Comparison of ENCODE assay signal across 8 cellular contexts in genomic region chr13:24271611-24272451, GRCh38. TPM values are rescaled to one million over a fixed set of nuclear protein-coding genes. Genes with fewer than 3 reads are reported as not detected.
A peak's percentile ranks its signal among the peaks of the same experiment; 100 is the strongest.
DNase-seq lines count a peak whose midpoint lies in the region; ATAC-seq and TF ChIP-seq lines count a peak whose summit lies in the region.

No MANE protein-coding gene starts in this region.

- H3K9me3 ChIP-seq in prostate gland, result no peaks in the 10 kb centered on the region

- H3K4me3 Mint-ChIP-seq in activated naive CD8-positive, alpha-beta T cell treated with anti-CD3 and anti-CD28 coated beads for 36 hours, result peak overlapping the region; percentile 89
- H3K4me3 Mint-ChIP-seq in progenitor cell of endocrine pancreas (ENCODE audit: low read depth), result no peak overlapping the region

- TF ChIP-seq CTCF in prostate gland (IDR thresholded peaks at IDR 0.05) (no peak), progenitor cell of endocrine pancreas (IDR thresholded peaks at IDR 0.05; ENCODE audit: unreplicated experiment) (no peak)

- H3K27me3 Mint-ChIP-seq in activated naive CD8-positive, alpha-beta T cell treated with anti-CD3 and anti-CD28 coated beads for 36 hours, result no peaks in the 10 kb centered on the region
- H3K27me3 Mint-ChIP-seq in progenitor cell of endocrine pancreas, result no peaks in the 10 kb centered on the region

- H3K4me1 ChIP-seq in prostate gland (replicated peaks), result peaks cover 7% of the 10 kb centered on the region

- H3K9me3 Mint-ChIP-seq in activated naive CD8-positive, alpha-beta T cell treated with anti-CD3 and anti-CD28 coated beads for 36 hours, result no peaks in the 10 kb centered on the region
- no peaks in the 10 kb centered on the region for H3K9me3 Mint-ChIP-seq in progenitor cell of endocrine pancreas (ENCODE audit: low read depth)

- peaks cover 48% of the 10 kb centered on the region for H3K36me3 Mint-ChIP-seq in activated naive CD8-positive, alpha-beta T cell treated with anti-CD3 and anti-CD28 coated beads for 36 hours
- H3K36me3 Mint-ChIP-seq in progenitor cell of endocrine pancreas (ENCODE audit: insufficient read depth), result no peaks in the 10 kb centered on the region

- intact Hi-C loops in cardiac septum (cut with DNase I) (loop anchor here (5.0 kb wide), 1 partner anchor 35 kb away; the partner anchor contains the start of gene C1QTNF9), prostate gland (cut with DNase I) (no loop called here)

- WGBS in prostate gland, result 8% methylated on average over 22 of the region's 25 CpGs

- H3K27me3 ChIP-seq in prostate gland (replicated peaks; ENCODE audit: insufficient read depth), result no peaks in the 10 kb centered on the region

- peak overlapping the region; percentile 49 to 65 for H3K27ac ChIP-seq in prostate gland

- H3K36me3 ChIP-seq in prostate gland, result no peaks in the 10 kb centered on the region

- peak; percentile 85 for DNase-seq in SIG-M5 treated with dmso at 0.1 percent for 504 hours (lab: John Stamatoyannopoulos, UW; ENCODE audit: unreplicated experiment)
- DNase-seq in activated naive CD8-positive, alpha-beta T cell treated with anti-CD3 and anti-CD28 coated beads for 36 hours, result peak; percentile 57
- DNase-seq in cardiac septum (ENCODE audit: low spot score), result peak; percentile 90
- no peak for DNase-seq in prostate gland (ENCODE audit: low spot score)
- DNase-seq in NCI-H510A treated with DMSO at 0.1 percent for 48 hours (lab: John Stamatoyannopoulos, UW), result no peak
- DNase-seq in progenitor cell of endocrine pancreas (ENCODE audit: low spot score, unreplicated experiment), result no peak

- peak overlapping the region in 1 of 2 donors; percentile 22 for H3K4me3 ChIP-seq in prostate gland

- no peak for TF ChIP-seq POLR2A in prostate gland (IDR thresholded peaks at IDR 0.05)

- peak overlapping the region; percentile 92 for H3K27ac Mint-ChIP-seq in activated naive CD8-positive, alpha-beta T cell treated with anti-CD3 and anti-CD28 coated beads for 36 hours
- H3K27ac Mint-ChIP-seq in progenitor cell of endocrine pancreas, result no peak overlapping the region

- peaks cover 85% of the 10 kb centered on the region for H3K4me1 Mint-ChIP-seq in activated naive CD8-positive, alpha-beta T cell treated with anti-CD3 and anti-CD28 coated beads for 36 hours
- H3K4me1 Mint-ChIP-seq in progenitor cell of endocrine pancreas (ENCODE audit: low read depth), result peaks cover 11% of the 10 kb centered on the region

- ATAC-seq in GM18520 (IDR thresholded peaks at IDR 0.05; ENCODE audit: unreplicated experiment) (peak; percentile 25), HG02943 (IDR thresholded peaks at IDR 0.05; ENCODE audit: low read depth, unreplicated experiment) (peak; percentile 52)

RNA-seq across cellular contexts. Expression of gene C1QTNF9, which starts 37.5 kb away (rescaled TPM):
- not detected for total RNA-seq in activated naive CD8-positive, alpha-beta T cell treated with anti-CD3 and anti-CD28 coated beads for 36 hours
- total RNA-seq in cardiac septum, result 0.83 TPM
- under 1 TPM in 1 of 2 donors, not detected in 1; 0.85 TPM for total RNA-seq in prostate gland
- not detected in 2 replicates for total RNA-seq in progenitor cell of endocrine pancreas

Comparison
In these comparisons a context has a peak if more than half of its experiments do, and no peak if none do; other contexts are left out.
1. DNase-seq: peak in SIG-M5 treated with dmso at 0.1 percent for 504 hours (single experiment), activated naive CD8-positive, alpha-beta T cell treated with anti-CD3 and anti-CD28 coated beads for 36 hours (single experiment) and cardiac septum (single experiment); none in prostate gland (single experiment), NCI-H510A treated with DMSO at 0.1 percent for 48 hours (single experiment) and progenitor cell of endocrine pancreas (single experiment).